ENCODE assay signal across 26 cellular contexts in the genomic region with DNA sequence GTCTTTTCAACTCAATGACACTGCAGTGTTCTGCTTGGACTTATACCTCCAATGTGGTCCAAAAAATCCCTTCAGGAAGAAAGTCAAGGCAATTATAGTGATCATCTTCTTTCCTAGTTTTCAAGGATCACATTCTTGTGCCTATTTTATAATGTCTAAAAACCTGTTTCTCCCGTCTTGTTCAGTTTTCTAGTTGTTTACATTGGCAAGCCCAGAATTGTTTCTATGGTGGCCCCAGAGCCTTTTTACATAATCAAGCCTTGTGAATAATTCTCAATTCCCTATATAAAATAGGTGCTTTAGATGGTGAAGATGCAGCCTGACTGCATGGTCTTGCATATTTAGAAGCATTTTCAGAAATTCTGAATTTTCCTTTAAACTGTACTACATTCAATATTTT.
"Had no signal": no experiment of that assay in that cellular context is flagged by ENCODE, and none has a peak within 500 bp of the region (broad histone marks: within the 10 kb centered on the region; RNA-seq: fewer than 3 reads in every experiment).

No MANE protein-coding gene starts in this region.

- ATAC-seq: activated CD4-positive, alpha-beta T cell treated with anti-CD3 and anti-CD28 coated beads for 36 hours; activated CD4-positive, CD25-positive, alpha-beta regulatory T cell treated with anti-CD3 and anti-CD28 coated beads, Interleukin-2, amount 50 U/mL, for 24 hours; activated CD8-positive, alpha-beta T cell treated with anti-CD3 and anti-CD28 coated beads, Interleukin-2, amount 10 ng/mL, durations not matched to agents 7 days and 5 days; activated naive CD4-positive, alpha-beta T cell treated with anti-CD3 and anti-CD28 coated beads, Interleukin-2, amount 50 U/mL, for 72 hours; Panc1; WTC11 had no signal

- H3K4me2 ChIP-seq: KMS-11 had no signal

- H3K9me3 ChIP-seq: adrenal gland, SJCRH30 had no signal

- H3K27ac ChIP-seq: adrenal gland, KMS-11, SJCRH30, SK-N-MC had no signal

- H3K4me1 ChIP-seq: adrenal gland had no signal

- H3K4me3 ChIP-seq: adrenal gland, SJCRH30, SK-N-MC had no signal

- H3K36me3 ChIP-seq: adrenal gland, SJCRH30 had no signal

- H3K27me3 ChIP-seq: adrenal gland had no signal

- DNase-seq: activated CD4-positive, alpha-beta T cell treated with anti-CD3 and anti-CD28 coated beads for 36 hours; activated CD4-positive, alpha-beta T cell treated with anti-CD3 and anti-CD28 coated beads, Interleukin-2, amount 10 ng/mL, durations not matched to agents 7 days and 5 days; activated CD4-positive, alpha-beta T cell treated with anti-CD3 and anti-CD28 coated beads, Interleukin-2, amount 50 U/mL, for 48 hours; activated CD8-positive, alpha-beta T cell treated with anti-CD3 and anti-CD28 coated beads, Interleukin-2, amount 10 ng/mL, durations not matched to agents 7 days and 5 days; activated gamma-delta T cell treated with Interleukin-2 at 50 U/mL for 16 hours; activated naive CD4-positive, alpha-beta T cell treated with anti-CD3 and anti-CD28 coated beads for 36 hours; activated T-cell treated with anti-CD3 and anti-CD28 coated beads, Interleukin-2, amount 50 U/mL, for 24 hours; adrenal gland; central memory CD4-positive, alpha-beta T cell; MM.1S; NCI-H1092 treated with DMSO at 0.1 percent for 48 hours; NCI-H1436; NCI-H1694; NCI-H1930; NCI-H2081 treated with DMSO at 0.1 percent for 48 hours; NCI-H510A; NCI-H526; NCI-H748 treated with DMSO at 0.1 percent for 48 hours; SHP77; SJCRH30 had no signal
